In the genomic region with DNA sequence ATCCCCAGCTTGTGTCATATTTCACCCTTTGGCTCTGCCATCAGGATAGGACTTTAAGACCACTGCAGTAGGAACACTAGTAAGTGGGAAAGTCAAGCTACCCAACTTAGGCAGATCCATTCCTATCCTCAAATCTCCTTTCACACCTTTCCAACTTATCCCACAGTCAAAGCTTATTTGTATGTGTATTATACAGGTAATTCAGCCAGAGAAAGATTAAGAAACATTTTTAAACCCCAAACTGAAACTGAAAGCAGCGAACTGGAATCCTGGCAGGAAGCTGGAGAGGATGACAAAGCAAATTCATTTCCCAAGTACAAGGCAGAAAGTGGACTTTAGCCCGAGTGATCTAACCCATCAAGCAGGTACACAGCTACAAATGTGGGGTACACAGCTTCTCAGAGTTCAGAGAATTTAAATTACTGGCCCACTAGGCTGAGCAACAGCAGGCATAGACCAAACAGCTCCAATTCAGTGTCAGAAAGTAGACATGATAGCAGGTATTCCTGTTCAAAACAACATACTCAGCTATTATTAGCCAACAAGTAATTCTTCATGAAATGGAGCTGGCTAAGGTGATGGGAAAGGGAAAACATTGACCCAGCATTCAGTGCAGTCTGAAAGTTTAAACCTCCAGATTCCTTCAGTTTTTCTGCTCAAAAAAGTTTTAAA, we compare ENCODE assay signal across 8 cellular contexts. TPM values are rescaled to one million over a fixed set of nuclear protein-coding genes. Genes with fewer than 3 reads are reported as not detected.
A peak's percentile ranks its signal among the peaks of the same experiment; 100 is the strongest.
DNase-seq lines count a peak whose midpoint lies in the region; ATAC-seq and TF ChIP-seq lines count a peak whose summit lies in the region.

No MANE protein-coding gene starts in this region.

- peaks cover 23% of the 10 kb centered on the region for H3K36me3 Mint-ChIP-seq in activated T-helper 2 cell treated with anti-CD3 and anti-CD28 coated beads, Interferon-gamma antibody, Interleukin-2, Interleukin-4, amounts not matched to agents 10 μg/mL and 5 μg/mL and 100 μg/mL, durations not matched to agents 14 hours and 24 hours and 36 hours (ENCODE audit: low read depth)
- peaks cover 6% of the 10 kb centered on the region for H3K36me3 Mint-ChIP-seq in progenitor cell of endocrine pancreas (ENCODE audit: insufficient read depth)

- H3K27ac Mint-ChIP-seq in activated T-helper 2 cell treated with anti-CD3 and anti-CD28 coated beads, Interferon-gamma antibody, Interleukin-2, Interleukin-4, amounts not matched to agents 10 μg/mL and 5 μg/mL and 100 μg/mL, durations not matched to agents 14 hours and 24 hours and 36 hours: peak overlapping the region; percentile 97
- peak overlapping the region; percentile 93 for H3K27ac Mint-ChIP-seq in progenitor cell of endocrine pancreas

- no peaks in the 10 kb centered on the region for H3K9me3 Mint-ChIP-seq in activated T-helper 2 cell treated with anti-CD3 and anti-CD28 coated beads, Interferon-gamma antibody, Interleukin-2, Interleukin-4, amounts not matched to agents 10 μg/mL and 5 μg/mL and 100 μg/mL, durations not matched to agents 14 hours and 24 hours and 36 hours
- no peaks in the 10 kb centered on the region for H3K9me3 Mint-ChIP-seq in progenitor cell of endocrine pancreas (ENCODE audit: low read depth)

- intact Hi-C loops in activated T-helper 2 cell treated with anti-CD3 and anti-CD28 coated beads, Interferon-gamma antibody, Interleukin-2, Interleukin-4, amounts not matched to agents 10 μg/mL and 5 μg/mL and 100 μg/mL, durations not matched to agents 14 hours and 24 hours and 36 hours (cut with micrococcal nuclease): loop anchor here (2.0 to 5.0 kb wide), 2 partner anchors 39 to 45 kb away; a partner anchor contains a TSS

- no peaks in the 10 kb centered on the region for H3K27me3 Mint-ChIP-seq in activated T-helper 2 cell treated with anti-CD3 and anti-CD28 coated beads, Interferon-gamma antibody, Interleukin-2, Interleukin-4, amounts not matched to agents 10 μg/mL and 5 μg/mL and 100 μg/mL, durations not matched to agents 14 hours and 24 hours and 36 hours (ENCODE audit: low read depth)
- no peaks in the 10 kb centered on the region for H3K27me3 Mint-ChIP-seq in progenitor cell of endocrine pancreas

- TF ChIP-seq CTCF in progenitor cell of endocrine pancreas (IDR thresholded peaks at IDR 0.05; ENCODE audit: unreplicated experiment): no peak

- peaks cover 47% of the 10 kb centered on the region for H3K4me1 Mint-ChIP-seq in activated T-helper 2 cell treated with anti-CD3 and anti-CD28 coated beads, Interferon-gamma antibody, Interleukin-2, Interleukin-4, amounts not matched to agents 10 μg/mL and 5 μg/mL and 100 μg/mL, durations not matched to agents 14 hours and 24 hours and 36 hours (ENCODE audit: low read depth)
- peaks cover 28% of the 10 kb centered on the region for H3K4me1 Mint-ChIP-seq in progenitor cell of endocrine pancreas (ENCODE audit: low read depth)

- DNase-seq in activated CD4-positive, alpha-beta T cell treated with anti-CD3 and anti-CD28 coated beads for 4 hours: peak; percentile 15 to 32
- DNase-seq in activated CD4-positive, alpha-beta T cell treated with anti-CD3 and anti-CD28 coated beads for 48 hours: no peak
- peak; percentile 78 for DNase-seq in NCI-H2029 (lab: John Stamatoyannopoulos, UW)
- DNase-seq in activated T-helper 2 cell treated with anti-CD3 and anti-CD28 coated beads, Interferon-gamma antibody, Interleukin-2, Interleukin-4, amounts not matched to agents 10 μg/mL and 5 μg/mL and 100 μg/mL, durations not matched to agents 14 hours and 24 hours and 36 hours (ENCODE audit: low spot score): no peak
- DNase-seq in globus pallidus (ENCODE audit: low spot score): peak; percentile 66
- DNase-seq in progenitor cell of endocrine pancreas (ENCODE audit: low spot score, unreplicated experiment): no peak
- no peak for DNase-seq in NCI-H2081 (lab: John Stamatoyannopoulos, UW)

- no peak for ATAC-seq in GM19328 (IDR thresholded peaks at IDR 0.05; ENCODE audit: unreplicated experiment)

- H3K4me3 Mint-ChIP-seq in activated T-helper 2 cell treated with anti-CD3 and anti-CD28 coated beads, Interferon-gamma antibody, Interleukin-2, Interleukin-4, amounts not matched to agents 10 μg/mL and 5 μg/mL and 100 μg/mL, durations not matched to agents 14 hours and 24 hours and 36 hours (ENCODE audit: low read depth): peak overlapping the region; percentile 78
- H3K4me3 Mint-ChIP-seq in progenitor cell of endocrine pancreas (ENCODE audit: low read depth): peak overlapping the region; percentile 6

RNA-seq across cellular contexts. Expression of a gene that starts 39.1 kb away (rescaled TPM):
- 68.7 and 72.9 TPM in 2 replicates for total RNA-seq in activated T-helper 2 cell treated with anti-CD3 and anti-CD28 coated beads, Interferon-gamma antibody, Interleukin-2, Interleukin-4, amounts not matched to agents 10 μg/mL and 5 μg/mL and 100 μg/mL, durations not matched to agents 14 hours and 24 hours and 36 hours
- total RNA-seq in progenitor cell of endocrine pancreas: 55.2 and 56.3 TPM in 2 replicates

Comparison
In these comparisons a context has a peak if more than half of its experiments do, and no peak if none do; other contexts are left out.
1. DNase-seq: peak in activated CD4-positive, alpha-beta T cell treated with anti-CD3 and anti-CD28 coated beads for 4 hours (2 of 2), NCI-H2029 (single experiment) and globus pallidus (single experiment); none in activated CD4-positive, alpha-beta T cell treated with anti-CD3 and anti-CD28 coated beads for 48 hours (single experiment), activated T-helper 2 cell treated with anti-CD3 and anti-CD28 coated beads, Interferon-gamma antibody, Interleukin-2, Interleukin-4, amounts not matched to agents 10 μg/mL and 5 μg/mL and 100 μg/mL, durations not matched to agents 14 hours and 24 hours and 36 hours (single experiment), progenitor cell of endocrine pancreas (single experiment) and NCI-H2081 (0 of 2).